In the genomic region with DNA sequence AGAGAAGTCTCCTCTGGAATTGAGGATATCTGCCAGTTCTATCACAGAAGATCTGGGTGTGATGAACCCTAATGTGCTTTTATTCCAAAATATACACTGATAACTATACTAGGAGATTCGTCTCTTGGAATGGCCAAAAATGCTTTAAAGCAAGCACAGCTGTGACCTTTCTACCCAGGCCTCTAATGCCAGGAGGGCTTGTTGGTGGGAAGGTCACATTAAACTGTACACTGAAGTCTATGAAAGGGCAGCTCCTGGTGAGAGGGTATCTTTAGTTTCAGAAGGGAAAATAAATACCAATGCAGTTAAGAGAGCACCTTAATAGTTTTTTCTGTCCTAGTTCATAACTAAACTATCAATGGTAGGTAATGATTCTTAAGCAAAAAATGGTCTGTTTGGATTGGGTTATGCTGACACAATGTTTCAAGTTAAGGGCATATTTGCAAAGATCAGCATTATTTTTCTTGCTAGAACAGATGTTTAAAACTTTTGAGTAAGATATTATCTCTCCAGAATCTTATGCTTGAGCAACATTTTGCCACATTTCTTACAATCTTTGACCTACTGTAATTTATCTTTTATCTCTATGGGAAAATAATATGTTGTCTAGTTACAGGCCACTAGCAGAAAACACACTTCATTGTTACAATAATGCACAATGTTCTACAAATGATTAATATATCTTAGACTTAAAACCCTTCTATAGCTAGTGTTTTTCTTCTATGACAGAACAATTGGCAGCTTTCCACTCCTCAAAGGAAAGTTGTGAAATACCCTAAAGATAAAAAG, we compare ENCODE assay signal across 16 cellular contexts. TPM values are rescaled to one million over a fixed set of nuclear protein-coding genes. Genes with fewer than 3 reads are reported as not detected.
DNase-seq lines count a peak whose midpoint lies in the region; ATAC-seq, FAIRE-seq and TF ChIP-seq lines count a peak whose summit lies in the region.
"Had no signal": no experiment of that assay in that cellular context is flagged by ENCODE, and none has a peak within 500 bp of the region (broad histone marks: within the 10 kb centered on the region; RNA-seq: fewer than 3 reads in every experiment).

No MANE protein-coding gene starts in this region.

- no peaks in the 10 kb centered on the region for H3K27me3 ChIP-seq in heart right ventricle
- H3K27me3 ChIP-seq in vagina, result no peaks in the 10 kb centered on the region
- H3K27me3 ChIP-seq: cardiac muscle cell had no signal

- peaks cover 14% of the 10 kb centered on the region for H3K9me3 Mint-ChIP-seq in chondrocyte (ENCODE audit: low read depth)
- peaks cover 2% of the 10 kb centered on the region for H3K9me3 Mint-ChIP-seq in activated CD8-positive, alpha-beta T cell treated with anti-CD3 and anti-CD28 coated beads for 36 hours

- 45 to 46% methylated on average over 1 of the region's 1 CpG for WGBS in heart right ventricle, 2 donors

- DNase-seq in heart right ventricle, result no peak
- DNase-seq in left cardiac atrium, result no peak
- no peak for DNase-seq in chondrocyte (ENCODE audit: low spot score)
- DNase-seq in kidney, result no peak
- no peak for DNase-seq in vagina (ENCODE audit: extremely low spot score in 2 of 2)
- no peak for DNase-seq in activated CD4-positive, alpha-beta T cell treated with anti-CD3 and anti-CD28 coated beads for 48 hours
- DNase-seq in SW 1271 (lab: John Stamatoyannopoulos, UW), result no peak
- no peak for DNase-seq in activated CD8-positive, alpha-beta T cell treated with anti-CD3 and anti-CD28 coated beads for 36 hours
- DNase-seq: activated CD4-positive, alpha-beta T cell treated with anti-CD3 and anti-CD28 coated beads for 4 hours; NCI-H1417 treated with DMSO at 0.1 percent for 48 hours; nephron progenitor cell had no signal

- peak overlapping the region; percentile 77 for H3K27ac Mint-ChIP-seq in chondrocyte (ENCODE audit: unreplicated experiment)
- no peak overlapping the region for H3K27ac Mint-ChIP-seq in activated CD8-positive, alpha-beta T cell treated with anti-CD3 and anti-CD28 coated beads for 36 hours
- H3K27ac Mint-ChIP-seq: activated T-helper 2 cell treated with anti-CD3 and anti-CD28 coated beads, Interferon-gamma antibody, Interleukin-2, Interleukin-4, amounts not matched to agents 10 μg/mL and 5 μg/mL and 100 μg/mL, durations not matched to agents 14 hours and 24 hours and 36 hours; nephron progenitor cell had no signal

- H3K4me1 Mint-ChIP-seq in chondrocyte (ENCODE audit: low read depth), result peaks cover 49% of the 10 kb centered on the region
- no peaks in the 10 kb centered on the region for H3K4me1 Mint-ChIP-seq in activated CD8-positive, alpha-beta T cell treated with anti-CD3 and anti-CD28 coated beads for 36 hours (ENCODE audit: low read depth)
- H3K4me1 Mint-ChIP-seq: nephron progenitor cell had no signal

- peaks cover 0 to 6% (median 0%) of the 10 kb centered on the region in 9 donors for H3K36me3 ChIP-seq in heart right ventricle
- H3K36me3 ChIP-seq in kidney (ENCODE audit: control insufficient read depth in 1 of 2, insufficient read depth in 2 of 2, low read length in 2 of 2), result no peaks in the 10 kb centered on the region
- no peaks in the 10 kb centered on the region for H3K36me3 ChIP-seq in vagina
- H3K36me3 ChIP-seq: cardiac muscle cell had no signal

- no peaks in the 10 kb centered on the region for H3K27me3 Mint-ChIP-seq in chondrocyte (ENCODE audit: low read depth)
- no peaks in the 10 kb centered on the region for H3K27me3 Mint-ChIP-seq in activated CD8-positive, alpha-beta T cell treated with anti-CD3 and anti-CD28 coated beads for 36 hours

- peaks cover 0 to 11% (median 0%) of the 10 kb centered on the region in 11 donors for H3K9me3 ChIP-seq in heart right ventricle
- no peaks in the 10 kb centered on the region for H3K9me3 ChIP-seq in kidney (ENCODE audit: control insufficient read depth in 1 of 2, low read length in 2 of 2)
- H3K9me3 ChIP-seq in vagina, result no peaks in the 10 kb centered on the region

- CTCF ChIA-PET in activated CD8-positive, alpha-beta T cell treated with anti-CD3 and anti-CD28 coated beads for 36 hours (lab: Charles Lee), result interaction anchor here (3.6 kb wide), 1 partner anchor 88 kb away, joined by 10 read pairs; no protein-coding TSS in a partner anchor

- POLR2A ChIA-PET in activated CD8-positive, alpha-beta T cell treated with anti-CD3 and anti-CD28 coated beads for 36 hours (lab: Charles Lee), result no interaction called here

- no peak for TF ChIP-seq POLR2A in vagina (IDR thresholded peaks at IDR 0.05)

- intact Hi-C loops in heart right ventricle (cut with DNase I), result loop anchor here in 6 of 10 donors (10.0 kb wide), 7 partner anchors 58 to 508 kb away; a partner anchor contains a TSS
- intact Hi-C loops in left cardiac atrium (cut with DNase I), result loop anchor here in 1 of 2 donors (10.0 kb wide), 1 partner anchor 108 kb away; a partner anchor contains a TSS
- intact Hi-C loops in kidney (cut with DNase I), result loop anchor here (10.0 kb wide), 1 partner anchor 108 kb away; a partner anchor contains a TSS
- intact Hi-C loops in vagina (cut with DNase I), result loop anchor here (10.0 kb wide), 1 partner anchor 58 kb away; a partner anchor contains a TSS
- intact Hi-C loops in activated CD8-positive, alpha-beta T cell treated with anti-CD3 and anti-CD28 coated beads for 36 hours (cut with micrococcal nuclease), result loop anchor here (10.0 kb wide), 1 partner anchor 188 kb away; no protein-coding TSS in a partner anchor

- H3K9ac ChIP-seq in kidney (ENCODE audit: low read length in 2 of 2), result no peak overlapping the region

- H3K4me1 ChIP-seq in heart right ventricle (peaks cover 2 to 57% (median 48%) of the 10 kb centered on the region in 9 donors), kidney (ENCODE audit: control insufficient read depth in 1 of 2, insufficient read depth in 1 of 2, low read depth in 1 of 2, low read length in 2 of 2) (no peaks in the 10 kb centered on the region), vagina (peaks cover 30% of the 10 kb centered on the region)

- ATAC-seq in heart right ventricle, result peak in 2 of 8 donors; percentile 35 to 61
- no peak for ATAC-seq in left cardiac atrium
- ATAC-seq in activated CD8-positive, alpha-beta T cell treated with anti-CD3 and anti-CD28 coated beads for 36 hours, result no peak
- ATAC-seq: esophagus mucosa had no signal

- H3K4me3 ChIP-seq in heart right ventricle, result no peak overlapping the region
- H3K4me3 ChIP-seq in kidney (ENCODE audit: low read length in 2 of 2), result no peak overlapping the region
- H3K4me3 ChIP-seq in vagina, result no peak overlapping the region
- H3K4me3 ChIP-seq: cardiac muscle cell had no signal

- TF ChIP-seq CTCF in heart right ventricle (IDR thresholded peaks at IDR 0.05) (no peak), chondrocyte (IDR thresholded peaks at IDR 0.05) (no peak), kidney (IDR thresholded peaks at IDR 0.05; ENCODE audit: borderline replicate concordance, extremely low read depth, insufficient read depth) (no peak), vagina (IDR thresholded peaks at IDR 0.05) (no peak)
- no peak for TF ChIP-seq CTCF in activated CD8-positive, alpha-beta T cell treated with anti-CD3 and anti-CD28 coated beads for 36 hours (IDR thresholded peaks at IDR 0.05)

- no peak overlapping the region for H3K4me3 Mint-ChIP-seq in chondrocyte (ENCODE audit: unreplicated experiment)
- H3K4me3 Mint-ChIP-seq in activated CD8-positive, alpha-beta T cell treated with anti-CD3 and anti-CD28 coated beads for 36 hours, result no peak overlapping the region
- H3K4me3 Mint-ChIP-seq: nephron progenitor cell had no signal

- FAIRE-seq in kidney (lab: Jason Lieb, UNC), result peak; percentile 3
- FAIRE-seq: H54, urothelium cell line had no signal

- H3K36me3 Mint-ChIP-seq in chondrocyte (ENCODE audit: low read depth), result peaks cover 19% of the 10 kb centered on the region
- no peaks in the 10 kb centered on the region for H3K36me3 Mint-ChIP-seq in activated CD8-positive, alpha-beta T cell treated with anti-CD3 and anti-CD28 coated beads for 36 hours (ENCODE audit: low read depth)

- H3K27ac ChIP-seq in heart right ventricle (peak overlapping the region in 7 of 10 donors; percentile 0 to 75 (median 49)), kidney (ENCODE audit: low read depth in 2 of 2, low read length in 2 of 2) (no peak overlapping the region), vagina (peak overlapping the region; percentile 10)

RNA-seq across cellular contexts. Expression of a gene that starts 59.6 kb away (rescaled TPM):
- total RNA-seq in heart right ventricle, result 10 to 100 TPM in 6 of 10 donors, 1 to 10 TPM in 4; 7.8 to 24.4 (median 12.1) TPM
- 10 to 100 TPM in 1 of 2 donors, 1 to 10 TPM in 1; 6.1 to 15.9 TPM for polyA plus RNA-seq in heart right ventricle
- 10 to 100 TPM; 23.6 to 42.7 TPM for total RNA-seq in left cardiac atrium
- 204 to 245 TPM (median 208 TPM) in 3 replicates for total RNA-seq in chondrocyte
- 45.4 TPM for total RNA-seq in kidney
- polyA plus RNA-seq in kidney (ENCODE audit: insufficient read depth, low read depth, low replicate concordance), result 5.9 TPM
- 24.1 TPM for total RNA-seq in vagina
- total RNA-seq in activated CD8-positive, alpha-beta T cell treated with anti-CD3 and anti-CD28 coated beads for 36 hours, result 10 to 100 TPM; 25.2 to 26.4 TPM

Comparison
In these comparisons a context has a peak if more than half of its experiments do, and no peak if none do; other contexts are left out.
1. H3K27ac ChIP-seq: peak in heart right ventricle (7 of 10) and vagina (single experiment); none in kidney (0 of 2).